8 cellular contexts compared by ENCODE assay signal in genomic region chr1:236795035-236795756, GRCh38. TPM values are rescaled to one million over a fixed set of nuclear protein-coding genes. Genes with fewer than 3 reads are reported as not detected.
DNase-seq lines count a peak whose midpoint lies in the region; ATAC-seq and TF ChIP-seq lines count a peak whose summit lies in the region.

Gene MTR, plus strand, starts transcription at chr1:236795292. Its CDS starts 412 bp downstream, at chr1:236795704.

- peaks cover 10% of the 10 kb centered on the region for H3K27me3 Mint-ChIP-seq in activated T-helper 2 cell treated with anti-CD3 and anti-CD28 coated beads, Interferon-gamma antibody, Interleukin-2, Interleukin-4, amounts not matched to agents 10 μg/mL and 5 μg/mL and 100 μg/mL, durations not matched to agents 14 hours and 24 hours and 36 hours (ENCODE audit: low read depth)
- peaks cover 0 to 8% (median 0%) of the 10 kb centered on the region in 5 donors for H3K27me3 Mint-ChIP-seq in naive thymus-derived CD8-positive, alpha-beta T cell

- no peaks in the 10 kb centered on the region for H3K9me3 ChIP-seq in RWPE2 (ENCODE audit: severe bottlenecking)

- no peaks in the 10 kb centered on the region for H3K9me3 Mint-ChIP-seq in activated T-helper 2 cell treated with anti-CD3 and anti-CD28 coated beads, Interferon-gamma antibody, Interleukin-2, Interleukin-4, amounts not matched to agents 10 μg/mL and 5 μg/mL and 100 μg/mL, durations not matched to agents 14 hours and 24 hours and 36 hours
- H3K9me3 Mint-ChIP-seq in naive thymus-derived CD8-positive, alpha-beta T cell: no peaks in the 10 kb centered on the region

- TF ChIP-seq CTCF in RWPE2 (IDR thresholded peaks at IDR 0.05; ENCODE audit: poor library complexity, severe bottlenecking) (no peak), fibroblast of mammary gland (conservative IDR thresholded peaks at IDR 0.05; ENCODE audit: control insufficient read depth, insufficient read depth, low read depth, low read length) (no peak)

- POLR2A ChIA-PET in naive thymus-derived CD8-positive, alpha-beta T cell (lab: Charles Lee): interaction anchor here (0.8 to 2.8 kb wide), 7 partner anchors 9 to 1290 kb away, joined by 3 to 20 read pairs (median 3); partner anchors contain the start of gene HEATR1

- ATAC-seq in RWPE2 (ENCODE audit: low read depth): peak; percentile 98
- ATAC-seq in naive thymus-derived CD8-positive, alpha-beta T cell: peak; percentile 88 to 92

- peak within 1 kb of the TSS; percentile 98 for H3K27ac Mint-ChIP-seq in activated T-helper 2 cell treated with anti-CD3 and anti-CD28 coated beads, Interferon-gamma antibody, Interleukin-2, Interleukin-4, amounts not matched to agents 10 μg/mL and 5 μg/mL and 100 μg/mL, durations not matched to agents 14 hours and 24 hours and 36 hours
- H3K27ac Mint-ChIP-seq in naive thymus-derived CD8-positive, alpha-beta T cell: peak within 1 kb of the TSS; percentile 96 to 100 (median 98)

- H3K4me1 Mint-ChIP-seq in activated T-helper 2 cell treated with anti-CD3 and anti-CD28 coated beads, Interferon-gamma antibody, Interleukin-2, Interleukin-4, amounts not matched to agents 10 μg/mL and 5 μg/mL and 100 μg/mL, durations not matched to agents 14 hours and 24 hours and 36 hours (ENCODE audit: low read depth): peaks cover 32% of the 10 kb centered on the region
- peaks cover 33 to 42% (median 38%) of the 10 kb centered on the region in 4 donors for H3K4me1 Mint-ChIP-seq in naive thymus-derived CD8-positive, alpha-beta T cell

- no peaks in the 10 kb centered on the region for H3K27me3 ChIP-seq in RWPE2 (ENCODE audit: insufficient read depth, poor library complexity, severe bottlenecking)

- peak within 1 kb of the TSS; percentile 92 for H3K4me3 Mint-ChIP-seq in activated T-helper 2 cell treated with anti-CD3 and anti-CD28 coated beads, Interferon-gamma antibody, Interleukin-2, Interleukin-4, amounts not matched to agents 10 μg/mL and 5 μg/mL and 100 μg/mL, durations not matched to agents 14 hours and 24 hours and 36 hours (ENCODE audit: low read depth)
- H3K4me3 Mint-ChIP-seq in naive thymus-derived CD8-positive, alpha-beta T cell: peak within 1 kb of the TSS; percentile 92 to 98 (median 95)

- peak; percentile 99 for DNase-seq in EH (ENCODE audit: low read depth)
- peak; percentile 97 for DNase-seq in H4 (ENCODE audit: low spot score)
- DNase-seq in LoVo (ENCODE audit: low spot score): peak; percentile 97
- DNase-seq in RWPE2 (ENCODE audit: low spot score): peak; percentile 93
- DNase-seq in activated T-helper 2 cell treated with anti-CD3 and anti-CD28 coated beads, Interferon-gamma antibody, Interleukin-2, Interleukin-4, amounts not matched to agents 10 μg/mL and 5 μg/mL and 100 μg/mL, durations not matched to agents 14 hours and 24 hours and 36 hours (ENCODE audit: low spot score): peak; percentile 94
- DNase-seq in fibroblast of mammary gland (ENCODE audit: low read depth): peak; percentile 97
- DNase-seq in naive thymus-derived CD8-positive, alpha-beta T cell: peak; percentile 87 to 98 (median 95)
- DNase-seq in stimulated activated naive CD4-positive, alpha-beta T cell (lab: John Stamatoyannopoulos, UW): peak; percentile 92 to 96 (median 94)

- peaks cover 8% of the 10 kb centered on the region for H3K36me3 Mint-ChIP-seq in activated T-helper 2 cell treated with anti-CD3 and anti-CD28 coated beads, Interferon-gamma antibody, Interleukin-2, Interleukin-4, amounts not matched to agents 10 μg/mL and 5 μg/mL and 100 μg/mL, durations not matched to agents 14 hours and 24 hours and 36 hours (ENCODE audit: low read depth)
- H3K36me3 Mint-ChIP-seq in naive thymus-derived CD8-positive, alpha-beta T cell: peaks cover 0 to 5% (median 0%) of the 10 kb centered on the region in 3 donors

- H3K27ac ChIP-seq in RWPE2 (ENCODE audit: poor library complexity, severe bottlenecking): peak within 1 kb of the TSS; percentile 55

- intact Hi-C loops in activated T-helper 2 cell treated with anti-CD3 and anti-CD28 coated beads, Interferon-gamma antibody, Interleukin-2, Interleukin-4, amounts not matched to agents 10 μg/mL and 5 μg/mL and 100 μg/mL, durations not matched to agents 14 hours and 24 hours and 36 hours (cut with micrococcal nuclease): loop anchor here (1.0 to 10.0 kb wide), 7 partner anchors 16 to 800 kb away; partner anchors contain the start of genes EDARADD and HEATR1

- H3K4me1 ChIP-seq in RWPE2 (ENCODE audit: insufficient read depth, poor library complexity, severe bottlenecking): peaks cover 11% of the 10 kb centered on the region

- H3K4me3 ChIP-seq in RWPE2 (ENCODE audit: severe bottlenecking) (peak within 1 kb of the TSS; percentile 83), fibroblast of mammary gland (ENCODE audit: control insufficient read depth, low read depth, low read length) (peak within 1 kb of the TSS; percentile 75)

- H3K36me3 ChIP-seq in RWPE2 (ENCODE audit: low read depth): peaks cover 3% of the 10 kb centered on the region; the same call in 1 of the 2 replicates

RNA-seq across cellular contexts. Expression of gene MTR, which starts in this region (rescaled TPM):
- 8.4 and 11.3 TPM in 2 replicates for total RNA-seq in H4 (2014; rRNA removed; shearing (Covaris generic))
- 59.2 and 62.2 TPM in 2 replicates for total RNA-seq in activated T-helper 2 cell treated with anti-CD3 and anti-CD28 coated beads, Interferon-gamma antibody, Interleukin-2, Interleukin-4, amounts not matched to agents 10 μg/mL and 5 μg/mL and 100 μg/mL, durations not matched to agents 14 hours and 24 hours and 36 hours
- 10 to 100 TPM; 67.1 to 67.9 TPM for total RNA-seq in naive thymus-derived CD8-positive, alpha-beta T cell
- 10 to 100 TPM; 14.8 to 25.6 (median 18.3) TPM for polyA plus RNA-seq in naive thymus-derived CD8-positive, alpha-beta T cell

Comparison
In these comparisons a context has a peak if more than half of its experiments do, and no peak if none do; other contexts are left out.
1. Peak in every context shown above with its lines: DNase-seq, ATAC-seq, H3K4me3 ChIP-seq and H3K27ac ChIP-seq.